Comparison of ENCODE assay signal across 26 cellular contexts in genomic region chr3:108209579-108209978, GRCh38. TPM values are rescaled to one million over a fixed set of nuclear protein-coding genes. Genes with fewer than 3 reads are reported as not detected.
DNase-seq lines count a peak whose midpoint lies in the region; ATAC-seq and TF ChIP-seq lines count a peak whose summit lies in the region.
"Had no signal": no experiment of that assay in that cellular context is flagged by ENCODE, and none has a peak within 500 bp of the region (broad histone marks: within the 10 kb centered on the region; RNA-seq: fewer than 3 reads in every experiment).

No MANE protein-coding gene starts in this region.

- no peaks in the 10 kb centered on the region for H3K4me1 ChIP-seq in CD8-positive, alpha-beta T cell (ENCODE audit: insufficient read depth, low read length)
- H3K4me1 ChIP-seq: foreskin keratinocyte, sigmoid colon, transverse colon had no signal

- intact Hi-C loops in CD8-positive, alpha-beta T cell (cut with DNase I, micrococcal nuclease), result no loop called here
- intact Hi-C loops in left cardiac atrium (cut with DNase I), result no loop called here

- no peaks in the 10 kb centered on the region for H3K9me3 Mint-ChIP-seq in activated T-helper 17 cell treated with anti-CD3 and anti-CD28 coated beads, Interleukin-2, amount 50 U/mL, for 72 hours
- H3K9me3 Mint-ChIP-seq in CD8-positive, alpha-beta T cell, result no peaks in the 10 kb centered on the region
- H3K9me3 Mint-ChIP-seq: CD8-positive, alpha-beta memory T cell; naive thymus-derived CD8-positive, alpha-beta T cell had no signal

- no peaks in the 10 kb centered on the region for H3K27me3 ChIP-seq in CD8-positive, alpha-beta T cell (ENCODE audit: insufficient read depth, low read length)
- H3K27me3 ChIP-seq: foreskin keratinocyte, sigmoid colon, transverse colon had no signal

- POLR2A ChIA-PET in CD8-positive, alpha-beta T cell (lab: Charles Lee), result interaction anchor here (2.2 kb wide), 1 partner anchor 12 kb away, joined by 9 read pairs; the partner anchor contains the start of gene IFT57

- H3K27me3 Mint-ChIP-seq in activated T-helper 17 cell treated with anti-CD3 and anti-CD28 coated beads, Interleukin-2, amount 50 U/mL, for 72 hours, result no peaks in the 10 kb centered on the region
- no peaks in the 10 kb centered on the region for H3K27me3 Mint-ChIP-seq in CD8-positive, alpha-beta T cell (ENCODE audit: low read depth)
- H3K27me3 Mint-ChIP-seq: CD8-positive, alpha-beta memory T cell; naive thymus-derived CD8-positive, alpha-beta T cell had no signal

- peaks cover 73% of the 10 kb centered on the region for H3K36me3 Mint-ChIP-seq in activated T-helper 17 cell treated with anti-CD3 and anti-CD28 coated beads, Interleukin-2, amount 50 U/mL, for 72 hours (ENCODE audit: low read depth)
- H3K36me3 Mint-ChIP-seq in CD8-positive, alpha-beta T cell, result peaks cover 56% of the 10 kb centered on the region

- CTCF ChIA-PET in CD8-positive, alpha-beta T cell (lab: Charles Lee), result no interaction called here

- H3K4me3 Mint-ChIP-seq in activated T-helper 17 cell treated with anti-CD3 and anti-CD28 coated beads, Interleukin-2, amount 50 U/mL, for 72 hours, result no peak overlapping the region
- H3K4me3 Mint-ChIP-seq in CD8-positive, alpha-beta T cell, result no peak overlapping the region
- H3K4me3 Mint-ChIP-seq: CD8-positive, alpha-beta memory T cell; naive thymus-derived CD8-positive, alpha-beta T cell had no signal

- H3K27ac Mint-ChIP-seq in activated T-helper 17 cell treated with anti-CD3 and anti-CD28 coated beads, Interleukin-2, amount 50 U/mL, for 72 hours, result peak overlapping the region; percentile 31
- H3K27ac Mint-ChIP-seq in CD8-positive, alpha-beta T cell, result no peak overlapping the region

- H3K36me3 ChIP-seq in CD8-positive, alpha-beta T cell (ENCODE audit: insufficient read depth, low read length), result peaks cover 9% of the 10 kb centered on the region

- no peak for TF ChIP-seq CTCF in CD8-positive, alpha-beta T cell (IDR thresholded peaks at IDR 0.05)

- ATAC-seq in GM18519 (IDR thresholded peaks at IDR 0.05; ENCODE audit: low FRiP score, unreplicated experiment) (peak; percentile 55), GM21447 (IDR thresholded peaks at IDR 0.05; ENCODE audit: unreplicated experiment) (peak; percentile 56), HG03039 (IDR thresholded peaks at IDR 0.05; ENCODE audit: unreplicated experiment) (peak; percentile 53), left cardiac atrium (no peak)
- peak; percentile 51 for ATAC-seq in activated T-helper 17 cell treated with anti-CD3 and anti-CD28 coated beads, Interleukin-2, amount 50 U/mL, for 72 hours (replicated peaks)
- ATAC-seq in CD8-positive, alpha-beta T cell, result no peak
- ATAC-seq: naive thymus-derived CD8-positive, alpha-beta T cell; stimulated activated naive CD8-positive, alpha-beta T cell treated with anti-CD3 and anti-CD28 coated beads, Interleukin-15, Interleukin-2, amounts not matched to agents 100 U/mL and 50 U/mL, for 24 hours had no signal

- H3K9me3 ChIP-seq in CD8-positive, alpha-beta T cell (ENCODE audit: low read length), result no peaks in the 10 kb centered on the region
- H3K9me3 ChIP-seq: sigmoid colon, transverse colon had no signal

- H3K27ac ChIP-seq in CD8-positive, alpha-beta T cell (ENCODE audit: low read depth, low read length), result no peak overlapping the region
- H3K27ac ChIP-seq: foreskin keratinocyte, sigmoid colon, transverse colon had no signal

- H3K4me1 Mint-ChIP-seq in activated T-helper 17 cell treated with anti-CD3 and anti-CD28 coated beads, Interleukin-2, amount 50 U/mL, for 72 hours, result peaks cover 7% of the 10 kb centered on the region
- H3K4me1 Mint-ChIP-seq in CD8-positive, alpha-beta T cell (ENCODE audit: low read depth), result no peaks in the 10 kb centered on the region
- H3K4me1 Mint-ChIP-seq: CD8-positive, alpha-beta memory T cell had no signal

- DNase-seq in CD8-positive, alpha-beta T cell, result no peak
- DNase-seq in left cardiac atrium (no peak), foreskin melanocyte (no peak)
- DNase-seq in activated CD4-positive, alpha-beta T cell treated with anti-CD3 and anti-CD28 coated beads for 4 hours, result no peak
- DNase-seq: activated CD4-positive, alpha-beta T cell treated with anti-CD3 and anti-CD28 coated beads for 48 hours; activated CD8-positive, alpha-beta memory T cell treated with anti-CD3 and anti-CD28 coated beads, Interleukin-2, amount 50 U/mL, for 48 hours; activated effector memory CD4-positive, alpha-beta T cell treated with anti-CD3 and anti-CD28 coated beads, Interleukin-2, amount 50 U/mL, for 16 hours; CD8-positive, alpha-beta memory T cell; DND-41; foreskin keratinocyte; hypothalamus; kidney glomerular epithelial cell; mesenchymal stem cell; naive thymus-derived CD8-positive, alpha-beta T cell; NCI-H1436; NCI-H526; posterior cingulate gyrus; Right ventricle myocardium superior; sigmoid colon; stimulated activated naive CD8-positive, alpha-beta T cell treated with anti-CD3 and anti-CD28 coated beads, Interleukin-15, Interleukin-2, amounts not matched to agents 100 U/mL and 50 U/mL, for 24 hours; SW 1271; transverse colon had no signal

- no peak overlapping the region for H3K4me3 ChIP-seq in CD8-positive, alpha-beta T cell (ENCODE audit: low read depth, low read length)
- H3K4me3 ChIP-seq: sigmoid colon, transverse colon had no signal

RNA-seq across cellular contexts. Expression of gene IFT57, which starts 12.6 kb away (rescaled TPM):
- total RNA-seq in activated T-helper 17 cell treated with anti-CD3 and anti-CD28 coated beads, Interleukin-2, amount 50 U/mL, for 72 hours, result 10 to 100 TPM; 18.3 to 21.5 TPM
- total RNA-seq in CD8-positive, alpha-beta T cell, result 10 to 100 TPM; 45.2 to 55.7 TPM
- 10 to 100 TPM; 20.9 to 30.3 TPM for total RNA-seq in left cardiac atrium

Comparison
In these comparisons a context has a peak if more than half of its experiments do, and no peak if none do; other contexts are left out.
1. ATAC-seq: peak in GM18519 (single experiment), GM21447 (single experiment), HG03039 (single experiment) and activated T-helper 17 cell treated with anti-CD3 and anti-CD28 coated beads, Interleukin-2, amount 50 U/mL, for 72 hours (single experiment); none in CD8-positive, alpha-beta T cell (single experiment) and left cardiac atrium (0 of 2).